Comparison of ENCODE assay signal across 12 cellular contexts in genomic region chr7:40918701-40919271, GRCh38.
DNase-seq lines count a peak whose midpoint lies in the region; TF ChIP-seq lines count a peak whose summit lies in the region.
"Had no signal": no experiment of that assay in that cellular context is flagged by ENCODE, and none has a peak within 500 bp of the region (broad histone marks: within the 10 kb centered on the region; RNA-seq: fewer than 3 reads in every experiment).

No MANE protein-coding gene starts in this region.

- H3K79me2 ChIP-seq in hepatocyte = no peaks in the 10 kb centered on the region

- H3K4me3 ChIP-seq in astrocyte of the cerebellum (ENCODE audit: low read depth, low read length) = no peak overlapping the region
- H3K4me3 ChIP-seq in hepatocyte = no peak overlapping the region

- TF ChIP-seq CTCF in astrocyte of the cerebellum (IDR thresholded peaks at IDR 0.05; ENCODE audit: low read depth, low read length, missing control alignments) (no peak), hepatocyte (IDR thresholded peaks at IDR 0.05; ENCODE audit: poor library complexity) (no peak)

- no peaks in the 10 kb centered on the region for H3K36me3 ChIP-seq in hepatocyte (replicated peaks; ENCODE audit: insufficient read depth, low read depth)

- H3K9me3 ChIP-seq in hepatocyte (ENCODE audit: low read depth) = no peaks in the 10 kb centered on the region

- H3K4me2 ChIP-seq in hepatocyte = no peak overlapping the region

- no peaks in the 10 kb centered on the region for H3K27me3 ChIP-seq in hepatocyte

- no peaks in the 10 kb centered on the region for H3K9me2 ChIP-seq in hepatocyte (replicated peaks; ENCODE audit: insufficient read depth)

- no peaks in the 10 kb centered on the region for H4K20me1 ChIP-seq in hepatocyte (ENCODE audit: insufficient read depth, poor library complexity, severe bottlenecking)

- H3K4me1 ChIP-seq in hepatocyte (ENCODE audit: insufficient read depth) = peaks cover 14% of the 10 kb centered on the region

- H2AFZ ChIP-seq in hepatocyte = no peak overlapping the region

- 64% methylated on average over 2 of the region's 2 CpGs for WGBS in hepatocyte (ENCODE audit: low lambda C conversion rate, missing lambda C conversion rate)

- in situ Hi-C loops in ACHN (cut with HindIII; ENCODE audit: low pct_ligation_motif_present, low pct_unique_long_range_greater_than_20kb, low sequenced_read_pairs) = no loop called here
- in situ Hi-C loops in astrocyte of the cerebellum (cut with HindIII; ENCODE audit: low sequenced_read_pairs) = no loop called here

- H3K27ac ChIP-seq in hepatocyte = peak overlapping the region; percentile 88

- DNase-seq in ACHN (peak; percentile 72), HCEC 1CT (peak; percentile 90), astrocyte of the cerebellum (ENCODE audit: low read depth) (peak; percentile 36), hepatocyte (ENCODE audit: low spot score) (peak; percentile 65), HPDE6-E6E7 (ENCODE audit: extremely low spot score) (no peak), cerebellar cortex (ENCODE audit: low spot score) (no peak), NCI-H1436 treated with DMSO at 0.1 percent for 48 hours (lab: John Stamatoyannopoulos, UW) (no peak), activated T-cell treated with anti-CD3 and anti-CD28 coated beads for 4 hours (no peak)
- DNase-seq: C1 segment of cervical spinal cord, caudate nucleus, NCI-H1694 treated with DMSO at 0.1 percent for 48 hours, T1000 had no signal

Comparison
In these comparisons a context has a peak if more than half of its experiments do, and no peak if none do; other contexts are left out.
1. DNase-seq: peak in ACHN (single experiment), HCEC 1CT (single experiment), astrocyte of the cerebellum (single experiment) and hepatocyte (single experiment); none in HPDE6-E6E7 (single experiment), cerebellar cortex (single experiment), NCI-H1436 treated with DMSO at 0.1 percent for 48 hours (single experiment) and activated T-cell treated with anti-CD3 and anti-CD28 coated beads for 4 hours (single experiment).